15 cellular contexts compared by ENCODE assay signal in the genomic region with DNA sequence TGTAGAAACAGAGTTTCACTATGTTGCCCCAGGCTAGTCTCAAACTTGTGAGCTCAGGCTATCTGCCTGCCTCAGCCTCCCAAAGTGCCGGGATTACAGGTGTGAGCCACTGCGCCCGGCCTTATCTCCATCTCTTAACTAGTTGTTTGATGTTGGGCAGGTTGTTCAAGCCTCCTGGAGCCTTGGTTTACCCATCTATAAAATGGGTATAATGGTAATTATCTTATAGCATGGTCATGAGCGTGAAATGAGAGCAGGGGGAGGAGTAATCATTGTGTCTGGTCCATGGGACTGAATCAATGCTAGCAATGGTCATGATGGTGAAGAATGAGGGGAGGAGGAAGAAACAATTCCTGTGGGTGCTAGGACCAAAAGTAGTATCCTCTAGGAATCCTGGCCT. TPM values are rescaled to one million over a fixed set of nuclear protein-coding genes. Genes with fewer than 3 reads are reported as not detected.
DNase-seq lines count a peak whose midpoint lies in the region; ATAC-seq and TF ChIP-seq lines count a peak whose summit lies in the region.
"Had no signal": no experiment of that assay in that cellular context is flagged by ENCODE, and none has a peak within 500 bp of the region (broad histone marks: within the 10 kb centered on the region; RNA-seq: fewer than 3 reads in every experiment).

No MANE protein-coding gene starts in this region.

- no peak for TF ChIP-seq CTCF in transverse colon (IDR thresholded peaks at IDR 0.05)

- intact Hi-C loops in activated CD4-positive, alpha-beta memory T cell treated with anti-CD3 and anti-CD28 coated beads for 36 hours (cut with micrococcal nuclease), result no loop called here
- intact Hi-C loops in transverse colon (cut with DNase I; ENCODE audit: low total_unique reads), result no loop called here

- no peaks in the 10 kb centered on the region for H3K27me3 ChIP-seq in transverse colon
- H3K27me3 ChIP-seq: adrenal gland had no signal

- peak overlapping the region; percentile 96 for H3K27ac Mint-ChIP-seq in activated naive CD4-positive, alpha-beta T cell treated with anti-CD3 and anti-CD28 coated beads, Interleukin-2, amount 10 ng/mL, durations not matched to agents 7 days and 5 days
- peak overlapping the region; percentile 90 for H3K27ac Mint-ChIP-seq in activated CD4-positive, alpha-beta memory T cell treated with anti-CD3 and anti-CD28 coated beads for 36 hours
- peak overlapping the region; percentile 49 to 95 (median 83) for H3K27ac Mint-ChIP-seq in immature natural killer cell
- H3K27ac Mint-ChIP-seq: type B pancreatic cell had no signal

- no peaks in the 10 kb centered on the region for H3K9me3 ChIP-seq in transverse colon
- H3K9me3 ChIP-seq: adrenal gland had no signal

- CTCF ChIA-PET in activated naive CD4-positive, alpha-beta T cell treated with anti-CD3 and anti-CD28 coated beads, Interleukin-2, amount 10 ng/mL, durations not matched to agents 7 days and 5 days (lab: Charles Lee), result interaction anchor here (1.3 to 1.7 kb wide), 2 partner anchors 15 to 16 kb away, joined by 4 read pairs; no protein-coding TSS in a partner anchor
- CTCF ChIA-PET in activated CD4-positive, alpha-beta memory T cell treated with anti-CD3 and anti-CD28 coated beads for 36 hours (lab: Charles Lee), result interaction anchor here (1.0 to 1.9 kb wide), 4 partner anchors 10 to 206 kb away, joined by 3 to 5 read pairs (median 4); no protein-coding TSS in a partner anchor

- no peak for TF ChIP-seq POLR2A in transverse colon (IDR thresholded peaks at IDR 0.05)

- no peak overlapping the region for H3K4me3 ChIP-seq in transverse colon
- H3K4me3 ChIP-seq: adrenal gland had no signal

- H3K36me3 ChIP-seq in transverse colon, result no peaks in the 10 kb centered on the region
- H3K36me3 ChIP-seq: adrenal gland had no signal

- WGBS in transverse colon (ENCODE audit: low coverage in 1 of 2), 2 donors, result 98 to 100% methylated on average over 1 to 4 of the region's 4 CpGs

- H3K36me3 Mint-ChIP-seq in activated naive CD4-positive, alpha-beta T cell treated with anti-CD3 and anti-CD28 coated beads, Interleukin-2, amount 10 ng/mL, durations not matched to agents 7 days and 5 days, result peaks cover 70% of the 10 kb centered on the region
- peaks cover 35% of the 10 kb centered on the region for H3K36me3 Mint-ChIP-seq in activated CD4-positive, alpha-beta memory T cell treated with anti-CD3 and anti-CD28 coated beads for 36 hours
- peaks cover 4 to 19% (median 4%) of the 10 kb centered on the region in 3 donors for H3K36me3 Mint-ChIP-seq in immature natural killer cell

- peaks cover 77% of the 10 kb centered on the region for H3K4me1 Mint-ChIP-seq in activated naive CD4-positive, alpha-beta T cell treated with anti-CD3 and anti-CD28 coated beads, Interleukin-2, amount 10 ng/mL, durations not matched to agents 7 days and 5 days
- peaks cover 67% of the 10 kb centered on the region for H3K4me1 Mint-ChIP-seq in activated CD4-positive, alpha-beta memory T cell treated with anti-CD3 and anti-CD28 coated beads for 36 hours (ENCODE audit: low read depth)
- peaks cover 70 to 71% of the 10 kb centered on the region in 2 donors for H3K4me1 Mint-ChIP-seq in immature natural killer cell

- POLR2A ChIA-PET in activated CD4-positive, alpha-beta memory T cell treated with anti-CD3 and anti-CD28 coated beads for 36 hours (lab: Charles Lee), result interaction anchor here (0.6 to 3.2 kb wide), 6 partner anchors 9 to 26 kb away, joined by 3 to 15 read pairs (median 5); no protein-coding TSS in a partner anchor

- H3K4me1 ChIP-seq in transverse colon, result peaks cover 18 to 45% (median 26%) of the 10 kb centered on the region in 4 donors

- peak overlapping the region; percentile 78 for H3K4me3 Mint-ChIP-seq in activated naive CD4-positive, alpha-beta T cell treated with anti-CD3 and anti-CD28 coated beads, Interleukin-2, amount 10 ng/mL, durations not matched to agents 7 days and 5 days
- no peak overlapping the region for H3K4me3 Mint-ChIP-seq in activated CD4-positive, alpha-beta memory T cell treated with anti-CD3 and anti-CD28 coated beads for 36 hours
- H3K4me3 Mint-ChIP-seq in immature natural killer cell, result peak overlapping the region in 4 of 5 donors; percentile 21 to 84 (median 46)

- DNase-seq in activated naive CD4-positive, alpha-beta T cell treated with anti-CD3 and anti-CD28 coated beads, Interleukin-2, amount 10 ng/mL, durations not matched to agents 7 days and 5 days, result no peak
- DNase-seq in activated naive CD4-positive, alpha-beta T cell treated with anti-CD3 and anti-CD28 coated beads, Interleukin-2, amount 50 U/mL, for 16 hours, result no peak
- no peak for DNase-seq in activated CD4-positive, alpha-beta memory T cell treated with anti-CD3 and anti-CD28 coated beads for 36 hours
- no peak for DNase-seq in immature natural killer cell
- DNase-seq in transverse colon, result no peak
- no peak for DNase-seq in EL
- DNase-seq: activated CD4-positive, alpha-beta T cell treated with anti-CD3 and anti-CD28 coated beads for 1 hour; adrenal gland; effector CD8-positive, alpha-beta T cell; GDM1; mesendoderm; NCI-H524 had no signal

- TF ChIP-seq EP300 in transverse colon (IDR thresholded peaks at IDR 0.05; ENCODE audit: low read depth), result no peak

- ATAC-seq in GM19455 (IDR thresholded peaks at IDR 0.05; ENCODE audit: unreplicated experiment), result no peak
- ATAC-seq in HG02588 (IDR thresholded peaks at IDR 0.05; ENCODE audit: unreplicated experiment), result no peak

- in situ Hi-C loops in transverse colon (cut with MboI; ENCODE audit: low pct_ligation_motif_present in 1 of 4, low pct_unique_long_range_greater_than_20kb in 1 of 4, low sequenced_read_pairs in 3 of 4), result no loop called here

- H3K27me3 Mint-ChIP-seq in activated naive CD4-positive, alpha-beta T cell treated with anti-CD3 and anti-CD28 coated beads, Interleukin-2, amount 10 ng/mL, durations not matched to agents 7 days and 5 days, result no peaks in the 10 kb centered on the region
- no peaks in the 10 kb centered on the region for H3K27me3 Mint-ChIP-seq in activated CD4-positive, alpha-beta memory T cell treated with anti-CD3 and anti-CD28 coated beads for 36 hours
- H3K27me3 Mint-ChIP-seq in immature natural killer cell (ENCODE audit: low read depth in 3 of 3), result peaks cover 0 to 7% (median 2%) of the 10 kb centered on the region in 3 donors
- H3K27me3 Mint-ChIP-seq: type B pancreatic cell had no signal

- peak overlapping the region; percentile 60 to 73 (median 68) for H3K27ac ChIP-seq in transverse colon

- H3K9me3 Mint-ChIP-seq in activated naive CD4-positive, alpha-beta T cell treated with anti-CD3 and anti-CD28 coated beads, Interleukin-2, amount 10 ng/mL, durations not matched to agents 7 days and 5 days, result no peaks in the 10 kb centered on the region
- H3K9me3 Mint-ChIP-seq in activated CD4-positive, alpha-beta memory T cell treated with anti-CD3 and anti-CD28 coated beads for 36 hours, result no peaks in the 10 kb centered on the region
- H3K9me3 Mint-ChIP-seq in immature natural killer cell, result no peaks in the 10 kb centered on the region
- H3K9me3 Mint-ChIP-seq: type B pancreatic cell had no signal

RNA-seq across cellular contexts. Expression of a gene that starts 32.0 kb away (rescaled TPM):
- 10 to 100 TPM; 50.2 to 50.5 TPM for total RNA-seq in activated CD4-positive, alpha-beta memory T cell treated with anti-CD3 and anti-CD28 coated beads for 36 hours
- polyA plus RNA-seq in immature natural killer cell, result 10 to 100 TPM in 2 of 3 donors, 1 to 10 TPM in 1; 8.9 to 11.9 (median 10.0) TPM
- 10 to 100 TPM; 30.9 to 65.1 (median 57.0) TPM for total RNA-seq in transverse colon
